18 cellular contexts compared by ENCODE assay signal in the genomic region with DNA sequence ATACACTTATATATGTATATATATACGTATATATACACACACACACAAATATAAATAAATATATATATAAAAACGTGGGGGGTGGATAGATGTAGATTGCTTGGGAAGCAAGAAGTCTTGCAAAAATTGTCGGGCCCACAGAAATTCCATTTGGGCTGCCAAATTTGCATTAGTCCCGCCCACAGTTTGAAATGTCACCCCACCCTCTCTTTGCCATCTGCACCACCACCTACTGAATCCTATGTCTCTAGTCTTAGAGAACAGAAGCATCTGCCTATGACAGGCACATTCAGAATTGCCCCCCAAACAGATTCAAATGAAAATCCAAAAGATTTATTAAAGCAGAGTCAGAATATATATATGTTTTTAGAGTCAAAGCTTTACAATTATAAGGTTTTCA. TPM values are rescaled to one million over a fixed set of nuclear protein-coding genes. Genes with fewer than 3 reads are reported as not detected.
DNase-seq lines count a peak whose midpoint lies in the region; FAIRE-seq lines count a peak whose summit lies in the region.
"Had no signal": no experiment of that assay in that cellular context is flagged by ENCODE, and none has a peak within 500 bp of the region (broad histone marks: within the 10 kb centered on the region; RNA-seq: fewer than 3 reads in every experiment).

No MANE protein-coding gene starts in this region.

- H3K27me3 ChIP-seq in H7 (ENCODE audit: control insufficient read depth, insufficient read depth, low read length): no peaks in the 10 kb centered on the region
- H3K27me3 ChIP-seq: BLaER1 had no signal

- DNase-seq in DMS 273 (lab: John Stamatoyannopoulos, UW; ENCODE audit: unreplicated experiment) (peak; percentile 46), DMS 273 treated with DMSO at 0.1 percent for 48 hours (lab: John Stamatoyannopoulos, UW) (no peak), H7 (peak; percentile 11), iPS-NIHi11 (ENCODE audit: low spot score) (peak; percentile 16), urothelium cell line (ENCODE audit: low spot score) (no peak), NOMO-1 treated with DMSO at 0.1 percent for 48 hours (lab: John Stamatoyannopoulos, UW; ENCODE audit: unreplicated experiment) (no peak)
- DNase-seq in stimulated activated CD4-positive, alpha-beta T cell treated with anti-CD3 and anti-CD28 coated beads, Interleukin-15, amount 100 ng/mL, for 24 hours: no peak
- DNase-seq: AML-193; Calu3; CD4-positive, alpha-beta memory T cell; GM23248; HFFc6; IMR-90 had no signal

- H3K4me3 ChIP-seq in H7 (ENCODE audit: insufficient read depth, low read depth, low read length): no peak overlapping the region
- H3K4me3 ChIP-seq: A549, BLaER1, GM23248 had no signal

- peak; percentile 46 for FAIRE-seq in urothelium cell line (lab: Jason Lieb, UNC)
- FAIRE-seq: A549, GM12891, H54, HTR-8/SVneo had no signal

- no peaks in the 10 kb centered on the region for H3K36me3 ChIP-seq in H7 (replicated peaks; ENCODE audit: control insufficient read depth, insufficient read depth, low read length)
- H3K36me3 ChIP-seq: BLaER1 had no signal

RNA-seq across cellular contexts. Expression of a gene that starts 25.6 kb away (rescaled TPM):
- total RNA-seq in H7 (2014; rRNA removed; shearing (Covaris generic)): 9.1 and 14.9 TPM in 2 replicates
- total RNA-seq: CD4-positive, alpha-beta memory T cell had no signal

Comparison
In these comparisons a context has a peak if more than half of its experiments do, and no peak if none do; other contexts are left out.
1. DNase-seq: peak in DMS 273 (single experiment), H7 (single experiment) and iPS-NIHi11 (single experiment); none in DMS 273 treated with DMSO at 0.1 percent for 48 hours (single experiment), urothelium cell line (single experiment), stimulated activated CD4-positive, alpha-beta T cell treated with anti-CD3 and anti-CD28 coated beads, Interleukin-15, amount 100 ng/mL, for 24 hours (single experiment) and NOMO-1 treated with DMSO at 0.1 percent for 48 hours (single experiment).